ENCODE assay signal across 31 cellular contexts in the genomic region with DNA sequence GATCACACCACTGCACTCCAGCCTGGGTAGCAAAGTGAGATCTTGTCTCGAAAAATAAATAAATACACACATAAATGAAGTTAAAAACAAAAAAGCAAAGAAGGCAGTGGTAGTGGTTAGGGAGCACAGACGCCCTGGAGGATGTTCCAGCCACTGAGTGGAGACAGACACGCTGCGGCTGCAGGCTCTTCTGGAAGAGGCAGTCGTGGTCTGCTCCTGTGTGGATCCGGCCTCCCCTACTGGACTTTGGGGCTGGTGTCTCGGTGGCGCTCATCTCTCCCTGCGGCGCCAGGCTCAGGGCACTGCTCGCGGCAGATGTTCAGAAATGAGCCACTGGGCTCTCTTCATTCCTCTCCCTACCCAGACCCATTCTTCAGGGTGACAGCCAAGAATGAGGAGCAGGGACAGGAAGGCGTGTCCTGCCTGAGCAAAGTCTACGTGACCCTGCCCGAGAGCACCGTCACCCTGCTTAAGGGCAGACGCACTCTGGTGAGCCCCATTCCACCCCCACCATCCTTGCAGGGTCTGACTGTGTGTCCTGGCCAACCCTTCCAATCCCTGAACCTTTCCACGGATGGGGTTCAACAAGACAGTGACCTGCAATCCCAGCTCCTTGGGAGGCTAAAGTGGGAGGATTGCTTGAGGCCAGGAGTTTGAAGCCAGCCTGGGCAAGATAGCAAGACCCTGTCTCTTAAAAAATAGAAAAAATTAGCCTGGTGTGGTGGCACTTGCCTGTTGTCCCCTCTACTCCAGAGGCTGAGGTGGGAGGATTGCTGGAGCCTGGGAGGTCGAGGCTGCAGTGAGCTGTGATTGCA. TPM values are rescaled to one million over a fixed set of nuclear protein-coding genes. Genes with fewer than 3 reads are reported as not detected.
"Had no signal": no experiment of that assay in that cellular context is flagged by ENCODE, and none has a peak within 500 bp of the region (broad histone marks: within the 10 kb centered on the region; RNA-seq: fewer than 3 reads in every experiment).

No MANE protein-coding gene starts in this region.

- H3K79me2 ChIP-seq: parathyroid adenoma had no signal

- H3K27me3 ChIP-seq: tibial nerve, upper lobe of left lung had no signal

- H3K9ac ChIP-seq: parathyroid adenoma had no signal

- H3K4me1 Mint-ChIP-seq: naive B cell; neural crest cell; stimulated activated memory B cell treated with anti-CD40 and anti-IgM and Interleukin-4, amounts not matched to agents 10 μg/mL and 1 μg/mL and 100 μg/mL, for 72 hours had no signal

- H3K4me3 Mint-ChIP-seq: naive B cell; natural killer cell treated with Interleukin-12 subunit alpha and Interleukin-12 subunit beta and Interleukin-15 and Interleukin-18, amount 100 ng/mL, for 72 hours; neural crest cell; stimulated activated memory B cell treated with anti-CD40 and anti-IgM and Interleukin-4, amounts not matched to agents 10 μg/mL and 1 μg/mL and 100 μg/mL, for 72 hours; stimulated activated naive CD8-positive, alpha-beta T cell treated with anti-CD3 and anti-CD28 coated beads, Interleukin-15, Interleukin-2, amounts not matched to agents 100 ng/mL and 50 ng/mL, for 24 hours had no signal

- H3K27ac ChIP-seq: coronary artery, esophagus squamous epithelium, heart right ventricle, lower lobe of right lung, parathyroid adenoma, spleen, thoracic aorta, tibial nerve, upper lobe of left lung had no signal

- H3K27me3 Mint-ChIP-seq: natural killer cell treated with Interleukin-12 subunit alpha and Interleukin-12 subunit beta and Interleukin-15 and Interleukin-18, amount 100 ng/mL, for 72 hours; progenitor cell of endocrine pancreas; stimulated activated naive CD8-positive, alpha-beta T cell treated with anti-CD3 and anti-CD28 coated beads, Interleukin-15, Interleukin-2, amounts not matched to agents 100 ng/mL and 50 ng/mL, for 24 hours had no signal

- H3K9me3 ChIP-seq: esophagus squamous epithelium, heart right ventricle, lower lobe of right lung, spleen, thoracic aorta, tibial nerve, upper lobe of left lung had no signal

- H3K4me1 ChIP-seq: heart right ventricle, lower lobe of right lung, parathyroid adenoma, spleen, tibial nerve, upper lobe of left lung had no signal

- H3K4me3 ChIP-seq: coronary artery, esophagus squamous epithelium, heart right ventricle, lower lobe of right lung, spleen, thoracic aorta, tibial nerve, upper lobe of left lung had no signal

- H3K9me3 Mint-ChIP-seq: naive B cell; natural killer cell treated with Interleukin-12 subunit alpha and Interleukin-12 subunit beta and Interleukin-15 and Interleukin-18, amount 100 ng/mL, for 72 hours; neural crest cell; stimulated activated memory B cell treated with anti-CD40 and anti-IgM and Interleukin-4, amounts not matched to agents 10 μg/mL and 1 μg/mL and 100 μg/mL, for 72 hours; stimulated activated naive CD8-positive, alpha-beta T cell treated with anti-CD3 and anti-CD28 coated beads, Interleukin-15, Interleukin-2, amounts not matched to agents 100 ng/mL and 50 ng/mL, for 24 hours had no signal

- H2AFZ ChIP-seq: parathyroid adenoma had no signal

- H3K27ac Mint-ChIP-seq: natural killer cell treated with Interleukin-12 subunit alpha and Interleukin-12 subunit beta and Interleukin-15 and Interleukin-18, amount 100 ng/mL, for 72 hours; progenitor cell of endocrine pancreas; stimulated activated memory B cell treated with anti-CD40 and anti-IgM and Interleukin-4, amounts not matched to agents 10 μg/mL and 1 μg/mL and 100 μg/mL, for 72 hours; stimulated activated naive CD8-positive, alpha-beta T cell treated with anti-CD3 and anti-CD28 coated beads, Interleukin-15, Interleukin-2, amounts not matched to agents 100 ng/mL and 50 ng/mL, for 24 hours had no signal

- ATAC-seq: heart right ventricle; left ventricle myocardium superior; natural killer cell treated with Interleukin-12 subunit alpha and Interleukin-12 subunit beta and Interleukin-15 and Interleukin-18, amount 100 ng/mL, for 72 hours; sciatic nerve; stimulated activated memory B cell treated with anti-CD40 and anti-IgM and Interleukin-4, amounts not matched to agents 10 μg/mL and 1 μg/mL and 100 μg/mL, for 72 hours had no signal

- H3K36me3 ChIP-seq: esophagus squamous epithelium, heart right ventricle, lower lobe of right lung, spleen, thoracic aorta, tibial nerve, upper lobe of left lung had no signal

- H3K36me3 Mint-ChIP-seq: naive B cell; natural killer cell treated with Interleukin-12 subunit alpha and Interleukin-12 subunit beta and Interleukin-15 and Interleukin-18, amount 100 ng/mL, for 72 hours; stimulated activated memory B cell treated with anti-CD40 and anti-IgM and Interleukin-4, amounts not matched to agents 10 μg/mL and 1 μg/mL and 100 μg/mL, for 72 hours had no signal

- DNase-seq: dermis blood vessel endothelial cell; effector memory CD4-positive, alpha-beta T cell; esophagus squamous epithelium; foreskin melanocyte; glutamatergic neuron; heart right ventricle; hippocampal formation; left ventricle myocardium superior; lower lobe of right lung; naive B cell; spleen; stimulated activated CD4-positive, alpha-beta T cell treated with anti-CD3 and anti-CD28 coated beads, Interleukin-4, amount 100 ng/mL, for 4 hours; upper lobe of left lung had no signal

- FAIRE-seq: endothelial cell of umbilical vein, islet of Langerhans, urothelium cell line had no signal

RNA-seq across cellular contexts. Expression of a gene that starts 26.2 kb away (rescaled TPM):
- total RNA-seq: dermis blood vessel endothelial cell; endothelial cell of umbilical vein; epithelial cell of proximal tubule; heart right ventricle; kidney epithelial cell; left ventricle myocardium superior; lower lobe of right lung; mononuclear cell; natural killer cell treated with Interleukin-12 subunit alpha and Interleukin-12 subunit beta and Interleukin-15 and Interleukin-18, amount 100 ng/mL, for 72 hours; neural crest cell; osteoblast; progenitor cell of endocrine pancreas; sciatic nerve; skeletal muscle tissue; spleen; thoracic aorta; tibial nerve; upper lobe of left lung had no signal
- polyA plus RNA-seq: endothelial cell of umbilical vein, heart right ventricle had no signal

RNA-seq across cellular contexts. Expression of a gene that starts 39.3 kb away (rescaled TPM):
- total RNA-seq: dermis blood vessel endothelial cell; endothelial cell of umbilical vein; epithelial cell of proximal tubule; esophagus squamous epithelium; kidney epithelial cell; left ventricle myocardium superior; lower lobe of right lung; mononuclear cell; natural killer cell treated with Interleukin-12 subunit alpha and Interleukin-12 subunit beta and Interleukin-15 and Interleukin-18, amount 100 ng/mL, for 72 hours; osteoblast; sciatic nerve; skeletal muscle tissue; thoracic aorta had no signal
- polyA plus RNA-seq: endothelial cell of umbilical vein, heart right ventricle had no signal
